Comparison of ENCODE assay signal across 21 cellular contexts in the genomic region with DNA sequence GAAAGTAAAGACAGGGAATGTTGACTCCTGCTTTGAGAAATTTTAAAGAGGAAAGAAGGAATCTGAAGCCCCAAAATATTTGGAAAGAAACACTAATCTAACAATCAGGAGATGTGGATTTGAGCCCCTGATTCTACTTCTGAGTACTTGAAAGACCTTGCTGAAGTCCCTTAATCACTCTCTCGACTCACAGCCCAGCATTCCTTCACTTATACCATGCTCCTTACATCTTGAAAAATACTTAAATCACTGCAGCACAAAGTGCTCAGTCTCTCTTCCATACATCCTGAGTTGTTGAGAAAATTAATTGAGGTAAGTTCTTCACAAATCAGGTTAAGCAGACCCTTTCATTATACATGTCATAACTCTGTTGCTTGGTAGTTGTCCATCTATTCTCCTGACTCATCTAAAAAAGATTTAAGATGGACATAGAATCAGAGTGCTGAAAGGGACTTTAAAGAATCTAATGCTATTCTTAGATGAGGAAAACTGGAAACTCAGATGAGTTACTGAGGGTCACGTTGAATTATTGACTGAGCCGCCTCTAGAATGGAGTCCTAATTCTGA.
DNase-seq lines count a peak whose midpoint lies in the region; ATAC-seq, FAIRE-seq and TF ChIP-seq lines count a peak whose summit lies in the region.
"Had no signal": no experiment of that assay in that cellular context is flagged by ENCODE, and none has a peak within 500 bp of the region (broad histone marks: within the 10 kb centered on the region; RNA-seq: fewer than 3 reads in every experiment).

No MANE protein-coding gene starts in this region.

- no peak overlapping the region for H3K56ac ChIP-seq in IMR-90 (ENCODE audit: extremely low read depth, insufficient read depth, low read length)

- H3K9me3 ChIP-seq in IMR-90 (ENCODE audit: control insufficient read depth, insufficient read depth, low read length) (no peaks in the 10 kb centered on the region), keratinocyte (ENCODE audit: control insufficient read depth, low read depth, low read length) (peaks cover 2% of the 10 kb centered on the region), ovary (no peaks in the 10 kb centered on the region)
- H3K9me3 ChIP-seq: BE2C, Peyer's patch, SJSA1 had no signal

- 0 out of 2 replicates have a peak overlapping the region, but pooled peaks have one; percentile 34 for H3K14ac ChIP-seq in IMR-90 (replicated peaks; ENCODE audit: low read depth, low read length)

- no peaks in the 10 kb centered on the region for H3K79me1 ChIP-seq in IMR-90 (ENCODE audit: low read depth in 1 of 2, low read length in 2 of 2)

- no peak overlapping the region for H3K4me3 Mint-ChIP-seq in activated CD8-positive, alpha-beta T cell treated with anti-CD3 and anti-CD28 coated beads for 36 hours

- H3K18ac ChIP-seq in IMR-90 (ENCODE audit: low read depth, low read length), result peak overlapping the region; percentile 94; the same call in 1 of the 2 replicates

- H2BK15ac ChIP-seq in IMR-90 (ENCODE audit: low read depth, low read length), result no peak overlapping the region

- H3K27ac ChIP-seq in IMR-90 (ENCODE audit: insufficient read depth, low read length), result 0 out of 2 replicates have a peak overlapping the region, but pooled peaks have one; percentile 13
- H3K27ac ChIP-seq in keratinocyte (ENCODE audit: control insufficient read depth, insufficient read depth, low read length), result peak overlapping the region; percentile 84
- H3K27ac ChIP-seq in ovary, result no peak overlapping the region
- H3K27ac ChIP-seq: Peyer's patch, SJSA1 had no signal

- no peak overlapping the region for H4K91ac ChIP-seq in IMR-90 (ENCODE audit: insufficient read depth, low read depth, low read length)

- TF ChIP-seq POLR2A in IMR-90 (IDR thresholded peaks at IDR 0.05; ENCODE audit: low read depth, low read length) (no peak), lower leg skin (IDR thresholded peaks at IDR 0.05) (no peak), ovary (IDR thresholded peaks at IDR 0.05) (no peak)

- dilution Hi-C loops in IMR-90 (cut with HindIII; ENCODE audit: low sequenced_read_pairs, unreplicated experiment) (no loop called here), keratinocyte (cut with MboI; ENCODE audit: extremely low pct_ligation_motif_present, low sequenced_read_pairs) (no loop called here)

- H3K9me1 ChIP-seq in IMR-90 (ENCODE audit: insufficient read depth, low read length) (peaks cover 3% of the 10 kb centered on the region), keratinocyte (ENCODE audit: control insufficient read depth, extremely low read depth, insufficient read depth, low read length) (no peaks in the 10 kb centered on the region)

- no peak overlapping the region for H3K4me3 ChIP-seq in IMR-90 (ENCODE audit: insufficient read depth, low read depth, low read length)
- no peak overlapping the region for H3K4me3 ChIP-seq in choroid plexus epithelial cell (ENCODE audit: low read depth, low read length)
- no peak overlapping the region for H3K4me3 ChIP-seq in keratinocyte (ENCODE audit: control insufficient read depth in 2 of 3, extremely low read depth in 1 of 3, insufficient read depth in 2 of 3, low read depth in 1 of 3, low read length in 3 of 3)
- H3K4me3 ChIP-seq in lower leg skin (ENCODE audit: low read depth, poor library complexity, severe bottlenecking), result no peak overlapping the region
- no peak overlapping the region for H3K4me3 ChIP-seq in ovary
- H3K4me3 ChIP-seq: K562, Peyer's patch, SJSA1 had no signal

- in situ Hi-C loops in IMR-90 (cut with MboI; ENCODE audit: low sequenced_read_pairs), result no loop called here

- no peaks in the 10 kb centered on the region for H3K9me3 Mint-ChIP-seq in activated CD8-positive, alpha-beta T cell treated with anti-CD3 and anti-CD28 coated beads for 36 hours

- H3K4me2 ChIP-seq in IMR-90 (ENCODE audit: low read depth, low read length), result peak overlapping the region; percentile 27; the same call in 1 of the 2 replicates
- peak overlapping the region; percentile 65 for H3K4me2 ChIP-seq in keratinocyte (ENCODE audit: control insufficient read depth, extremely low read depth, insufficient read depth, low read depth, low read length)

- H2AK9ac ChIP-seq in IMR-90 (replicated peaks; ENCODE audit: low read depth, low read length, poor library complexity), result no peak overlapping the region

- CTCF ChIA-PET in IMR-90 (lab: Yijun Ruan, JAX), result no interaction called here
- CTCF ChIA-PET in activated CD8-positive, alpha-beta T cell treated with anti-CD3 and anti-CD28 coated beads for 36 hours (lab: Charles Lee), result no interaction called here

- H2AK5ac ChIP-seq in IMR-90 (ENCODE audit: low read depth, low read length), result no peak overlapping the region

- H3K4me1 Mint-ChIP-seq in activated CD8-positive, alpha-beta T cell treated with anti-CD3 and anti-CD28 coated beads for 36 hours (ENCODE audit: low read depth), result no peaks in the 10 kb centered on the region

- TF ChIP-seq CTCF in IMR-90 (conservative IDR thresholded peaks at IDR 0.05; ENCODE audit: low read depth, low read length) (no peak), choroid plexus epithelial cell (conservative IDR thresholded peaks at IDR 0.05; ENCODE audit: low read depth, low read length) (no peak), keratinocyte (optimal IDR thresholded peaks at IDR 0.05 in 1 of 3, IDR thresholded peaks at IDR 0.05 in 1 of 3, conservative IDR thresholded peaks at IDR 0.05 in 1 of 3; ENCODE audit: extremely low read depth in 1 of 3, insufficient read depth in 2 of 3, low read length in 3 of 3) (no peak), lower leg skin (IDR thresholded peaks at IDR 0.05) (no peak), ovary (IDR thresholded peaks at IDR 0.05) (no peak)
- no peak for TF ChIP-seq CTCF in activated CD8-positive, alpha-beta T cell treated with anti-CD3 and anti-CD28 coated beads for 36 hours (IDR thresholded peaks at IDR 0.05)

- ATAC-seq in IMR-90 (ENCODE audit: low read depth), result peak; percentile 60
- no peak for ATAC-seq in activated CD8-positive, alpha-beta T cell treated with anti-CD3 and anti-CD28 coated beads for 36 hours
- ATAC-seq: HCT116, K562 had no signal

- 83% methylated on average over 1 of the region's 3 CpGs; no CpG with 5 or more reads in 1 of the 2 experiments for WGBS in IMR-90 (ENCODE audit: extremely low coverage in 2 of 2, insufficient read length in 1 of 2), 2 experiments
- 84 to 86% methylated on average over 3 of the region's 3 CpGs for WGBS in lower leg skin, 2 donors
- 79 to 83% (median 81%) methylated on average over 3 of the region's 3 CpGs for WGBS in ovary, 3 donors

- no peaks in the 10 kb centered on the region for H3K36me3 Mint-ChIP-seq in activated CD8-positive, alpha-beta T cell treated with anti-CD3 and anti-CD28 coated beads for 36 hours (ENCODE audit: low read depth)

- H3K79me2 ChIP-seq in keratinocyte (ENCODE audit: control insufficient read depth, insufficient read depth, low read length), result no peaks in the 10 kb centered on the region

- H3K36me3 ChIP-seq in IMR-90 (ENCODE audit: control insufficient read depth, insufficient read depth, low read length) (no peaks in the 10 kb centered on the region), keratinocyte (ENCODE audit: control insufficient read depth in 2 of 2, extremely low read depth in 1 of 2, insufficient read depth in 2 of 2, low read length in 2 of 2) (no peaks in the 10 kb centered on the region), ovary (no peaks in the 10 kb centered on the region)
- H3K36me3 ChIP-seq: Peyer's patch, SJSA1 had no signal

- peak; percentile 89 for FAIRE-seq in keratinocyte (lab: Jason Lieb, UNC)
- FAIRE-seq: A204.1, K562 had no signal

- H4K8ac ChIP-seq in IMR-90 (ENCODE audit: low read depth in 2 of 2, low read length in 2 of 2), result peak overlapping the region in 1 of 2 experiments; percentile 76; a peak in 1 of 4 replicates

- peak overlapping the region; percentile 95 for H4K5ac ChIP-seq in IMR-90 (ENCODE audit: low read depth, low read length)

- DNase-seq in EH (ENCODE audit: low read depth), result peak; percentile 33
- DNase-seq in IMR-90, result peak; percentile 34
- peak; percentile 22 for DNase-seq in choroid plexus epithelial cell (ENCODE audit: low read depth)
- no peak for DNase-seq in keratinocyte (ENCODE audit: low read depth, low spot score)
- DNase-seq in lower leg skin (ENCODE audit: low spot score in 2 of 2), result no peak
- no peak for DNase-seq in activated CD8-positive, alpha-beta T cell treated with anti-CD3 and anti-CD28 coated beads for 36 hours
- no peak for DNase-seq in ovary
- DNase-seq in activated CD4-positive, alpha-beta T cell treated with anti-CD3 and anti-CD28 coated beads for 48 hours, result no peak
- DNase-seq: BE2C, GOT3, MM.1S, NCI-H1048, NCI-H1417 treated with DMSO at 0.1 percent for 48 hours, NCI-H187, NCI-H446, NCI-H526, Peyer's patch had no signal

- H2AFZ ChIP-seq in IMR-90 (replicated peaks; ENCODE audit: low read length, poor library complexity), result no peak overlapping the region
- peak overlapping the region; percentile 61 for H2AFZ ChIP-seq in keratinocyte (ENCODE audit: control insufficient read depth, low read length)

- H3K27me3 Mint-ChIP-seq in activated CD8-positive, alpha-beta T cell treated with anti-CD3 and anti-CD28 coated beads for 36 hours, result peaks cover 8% of the 10 kb centered on the region

- no peak for TF ChIP-seq EP300 in ovary (IDR thresholded peaks at IDR 0.05)

- H2BK20ac ChIP-seq in IMR-90 (ENCODE audit: low read depth, low read length), result peak overlapping the region; percentile 45; the same call in 1 of the 2 replicates

- H3K27ac Mint-ChIP-seq in activated CD8-positive, alpha-beta T cell treated with anti-CD3 and anti-CD28 coated beads for 36 hours, result no peak overlapping the region

- H3K9ac ChIP-seq in IMR-90 (ENCODE audit: low read depth, low read length) (no peak overlapping the region), keratinocyte (ENCODE audit: control insufficient read depth, extremely low read depth, insufficient read depth, low read length) (peak overlapping the region; percentile 55)

- H3K23ac ChIP-seq in IMR-90 (ENCODE audit: low read depth, low read length), result no peak overlapping the region

- H3K4me1 ChIP-seq in IMR-90 (ENCODE audit: control insufficient read depth, insufficient read depth, low read length), result peaks cover 11% of the 10 kb centered on the region
- H3K4me1 ChIP-seq in keratinocyte (ENCODE audit: control insufficient read depth, extremely low read depth, insufficient read depth, low read length), result peaks cover 38% of the 10 kb centered on the region
- no peaks in the 10 kb centered on the region for H3K4me1 ChIP-seq in ovary (ENCODE audit: insufficient read depth)
- H3K4me1 ChIP-seq: BE2C, Peyer's patch, SJSA1 had no signal

- H3K4ac ChIP-seq in IMR-90 (ENCODE audit: low read depth, low read length), result peak overlapping the region; percentile 26; the same call in 1 of the 2 replicates

- no peaks in the 10 kb centered on the region for H4K20me1 ChIP-seq in IMR-90 (ENCODE audit: insufficient read depth, low read length)
- H4K20me1 ChIP-seq in keratinocyte (ENCODE audit: control insufficient read depth, extremely low read depth, insufficient read depth, low read length), result no peaks in the 10 kb centered on the region

- peak overlapping the region; percentile 37; the same call in 1 of the 2 replicates for H2BK120ac ChIP-seq in IMR-90 (ENCODE audit: low read depth, low read length)

- TF ChIP-seq RAD21 in IMR-90 (IDR thresholded peaks at IDR 0.05; ENCODE audit: low read length), result no peak

- peak overlapping the region; percentile 86 for H2BK5ac ChIP-seq in IMR-90 (ENCODE audit: low read depth, low read length, poor library complexity, severe bottlenecking)

- H3K27me3 ChIP-seq in IMR-90 (ENCODE audit: control insufficient read depth, insufficient read depth, low read length) (no peaks in the 10 kb centered on the region), keratinocyte (ENCODE audit: control insufficient read depth, extremely low read depth, insufficient read depth, low read length) (no peaks in the 10 kb centered on the region), ovary (no peaks in the 10 kb centered on the region)
- H3K27me3 ChIP-seq: BE2C, Peyer's patch, SJSA1 had no signal

- BruUV-seq in IMR-90 (replicated peaks; lab: Mats Ljungman, UMichigan), result no TSS peak

- POLR2A ChIA-PET in IMR-90 (lab: Charles Lee; ENCODE audit: unreplicated experiment), result no interaction called here
- POLR2A ChIA-PET in activated CD8-positive, alpha-beta T cell treated with anti-CD3 and anti-CD28 coated beads for 36 hours (lab: Charles Lee), result no interaction called here

- intact Hi-C loops in IMR-90 (cut with micrococcal nuclease), result loop anchor here (5.0 kb wide), 1 partner anchor 40 kb away; no protein-coding TSS in a partner anchor
- intact Hi-C loops in lower leg skin (cut with DNase I; ENCODE audit: low total_unique reads), result no loop called here
- intact Hi-C loops in activated CD8-positive, alpha-beta T cell treated with anti-CD3 and anti-CD28 coated beads for 36 hours (cut with micrococcal nuclease), result no loop called here
- intact Hi-C loops in ovary (cut with DNase I), result no loop called here

Comparison
In these comparisons a context has a peak if more than half of its experiments do, and no peak if none do; other contexts are left out.
1. DNase-seq: peak in EH (single experiment), IMR-90 (single experiment) and choroid plexus epithelial cell (single experiment); none in keratinocyte (single experiment), lower leg skin (0 of 2), activated CD8-positive, alpha-beta T cell treated with anti-CD3 and anti-CD28 coated beads for 36 hours (single experiment), ovary (0 of 5) and activated CD4-positive, alpha-beta T cell treated with anti-CD3 and anti-CD28 coated beads for 48 hours (single experiment).
2. H3K27ac ChIP-seq: peak in IMR-90 (single experiment) and keratinocyte (single experiment); none in ovary (0 of 2).